Comparison of ENCODE assay signal across 20 cellular contexts in genomic region chr3:178849220-178849910, GRCh38.
DNase-seq lines count a peak whose midpoint lies in the region; ATAC-seq, FAIRE-seq and TF ChIP-seq lines count a peak whose summit lies in the region.
"Had no signal": no experiment of that assay in that cellular context is flagged by ENCODE, and none has a peak within 500 bp of the region (broad histone marks: within the 10 kb centered on the region; RNA-seq: fewer than 3 reads in every experiment).

No MANE protein-coding gene starts in this region.

- intact Hi-C loops in A673 (cut with micrococcal nuclease; ENCODE audit: unreplicated experiment) (no loop called here), K562 (cut with micrococcal nuclease) (no loop called here)

- peak; percentile 9 for DNase-seq in A673 (ENCODE audit: low spot score)
- DNase-seq in DMS79 treated with DMSO at 0.1 percent for 48 hours (lab: John Stamatoyannopoulos, UW): peak; percentile 55
- peak; percentile 38 for DNase-seq in NCI-H2227 (lab: John Stamatoyannopoulos, UW; ENCODE audit: unreplicated experiment)
- DNase-seq in K562 (ENCODE audit: extremely low read depth in 1 of 4, low spot score in 3 of 4): no peak
- DNase-seq in SK-N-DZ (ENCODE audit: low spot score): no peak
- no peak for DNase-seq in H7
- DNase-seq: activated CD4-positive, alpha-beta T cell treated with anti-CD3 and anti-CD28 coated beads, Interleukin-2, amount 50 U/mL, for 4 hours; activated naive CD4-positive, alpha-beta T cell; cerebellar nuclear complex; islet precursor cell; NCI-H1436; nephron progenitor cell; stimulated activated CD4-positive, alpha-beta T cell treated with anti-CD3 and anti-CD28 coated beads, Interleukin-4, amount 100 ng/mL, for 4 hours; uterus had no signal

- H3K4me3 ChIP-seq in A673 (ENCODE audit: low read depth, low read length, poor library complexity, severe bottlenecking) (no peak overlapping the region), K562 (no peak overlapping the region), H7 (ENCODE audit: insufficient read depth, low read depth, low read length) (no peak overlapping the region)
- H3K4me3 ChIP-seq: smooth muscle cell, uterus had no signal

- no peak for TF ChIP-seq RAD21 in K562 (CRISPR knock-in tag; conservative IDR thresholded peaks at IDR 0.05 in 1 of 2, IDR thresholded peaks at IDR 0.05 in 1 of 2)

- no peak overlapping the region for H3K27ac ChIP-seq in A673 (ENCODE audit: low read depth, low read length, poor library complexity, severe bottlenecking)
- no peak overlapping the region for H3K27ac ChIP-seq in K562 (ENCODE audit: extremely low read depth, low read depth, low read length)
- H3K27ac ChIP-seq: KMS-11, uterus had no signal

- no peaks in the 10 kb centered on the region; the same call in 1 of the 2 replicates for H4K20me1 ChIP-seq in K562 (replicated peaks; ENCODE audit: control insufficient read depth, insufficient read depth, low read length)

- no peak for TF ChIP-seq EP300 in K562 (IDR thresholded peaks at IDR 0.05; ENCODE audit: low read length)

- no peaks in the 10 kb centered on the region for H3K9me1 ChIP-seq in K562 (ENCODE audit: control insufficient read depth, insufficient read depth, low read length)

- H3K27me3 ChIP-seq in A673 (replicated peaks; ENCODE audit: insufficient read depth, low read depth, low read length, poor library complexity) (no peaks in the 10 kb centered on the region), K562 (ENCODE audit: control insufficient read depth in 2 of 2, insufficient read depth in 2 of 2, low read length in 2 of 2) (no peaks in the 10 kb centered on the region), H7 (ENCODE audit: control insufficient read depth, insufficient read depth, low read length) (no peaks in the 10 kb centered on the region)
- H3K27me3 ChIP-seq: uterus had no signal

- 14% methylated on average over 4 of the region's 4 CpGs for WGBS in K562 (ENCODE audit: insufficient coverage, low coverage, missing lambda C conversion rate)

- CTCF ChIA-PET in A673 (lab: Charles Lee): no interaction called here
- CTCF ChIA-PET in K562 (lab: Yijun Ruan, JAX; ENCODE audit: low intra/inter-chr PET ratio): no interaction called here

- H3K4me2 ChIP-seq in K562 (ENCODE audit: insufficient read depth, low read length): no peak overlapping the region
- H3K4me2 ChIP-seq: KMS-11, smooth muscle cell had no signal

- no peak overlapping the region for H2AFZ ChIP-seq in K562 (ENCODE audit: low read depth, low read length)

- TF ChIP-seq POLR2A in K562 (conservative IDR thresholded peaks at IDR 0.05): no peak

- BruUV-seq in A673 (replicated peaks; lab: Mats Ljungman, UMichigan) (no TSS peak), K562 (replicated peaks; lab: Mats Ljungman, UMichigan) (no TSS peak)

- H3K4me1 ChIP-seq in A673 (ENCODE audit: insufficient read depth, low read length, poor library complexity, severe bottlenecking) (no peaks in the 10 kb centered on the region), K562 (replicated peaks in 1 of 2; ENCODE audit: control insufficient read depth in 2 of 2, insufficient read depth in 2 of 2, low read length in 2 of 2) (no peaks in the 10 kb centered on the region)

- H3K36me3 ChIP-seq in A673 (ENCODE audit: insufficient read depth, low read length, poor library complexity, severe bottlenecking) (no peaks in the 10 kb centered on the region), K562 (ENCODE audit: control insufficient read depth, insufficient read depth, low read length) (no peaks in the 10 kb centered on the region), H7 (replicated peaks; ENCODE audit: control insufficient read depth, insufficient read depth, low read length) (no peaks in the 10 kb centered on the region)
- H3K36me3 ChIP-seq: uterus had no signal

- POLR2A ChIA-PET in A673 (lab: Charles Lee; ENCODE audit: low non-redundant PET): no interaction called here
- POLR2A ChIA-PET in K562 (lab: Yijun Ruan, JAX): interaction anchor here (0.8 to 1.5 kb wide), 2 partner anchors 10 to 671 kb away, joined by 3 to 6 read pairs; no protein-coding TSS in a partner anchor

- no peak for ATAC-seq in K562
- ATAC-seq in SK-N-SH treated with all-trans-retinoic acid at 6 μM for 48 hours: no peak
- ATAC-seq in GM21737 (IDR thresholded peaks at IDR 0.05; ENCODE audit: unreplicated experiment): no peak
- ATAC-seq: HCT116 had no signal

- no peak for FAIRE-seq in K562 (lab: Jason Lieb, UNC)
- FAIRE-seq: G401.6 had no signal

- TF ChIP-seq CTCF in A673 (conservative IDR thresholded peaks at IDR 0.05; ENCODE audit: low read depth, low read length) (no peak), K562 (IDR thresholded peaks at IDR 0.05 in 2 of 3, conservative IDR thresholded peaks at IDR 0.05 in 1 of 3; ENCODE audit: insufficient read depth in 2 of 3, low read depth in 1 of 3, low read length in 3 of 3) (no peak)

- H3K79me2 ChIP-seq in K562 (ENCODE audit: control insufficient read depth, insufficient read depth, low read length): no peaks in the 10 kb centered on the region

- H3K9ac ChIP-seq in K562 (ENCODE audit: insufficient read depth in 1 of 2, low read depth in 2 of 2, low read length in 2 of 2): no peak overlapping the region
- H3K9ac ChIP-seq: KMS-11 had no signal

- in situ Hi-C loops in K562 (cut with MboI): no loop called here

- no peaks in the 10 kb centered on the region for H3K9me3 ChIP-seq in A673 (ENCODE audit: low read depth, low read length, poor library complexity, severe bottlenecking)
- H3K9me3 ChIP-seq in K562 (replicated peaks; ENCODE audit: control insufficient read depth, insufficient read depth, low read depth, low read length): no peaks in the 10 kb centered on the region
- H3K9me3 ChIP-seq: uterus had no signal

TF ChIP-seq in K562, 482 proteins besides CTCF, POLR2A, EP300 and RAD21:
- TF ChIP-seq ZNF740 (CRISPR knock-in tag; IDR thresholded peaks at IDR 0.05) (no peak), ZNF740 (tag; IDR thresholded peaks at IDR 0.05) (no peak), NFIC (IDR thresholded peaks at IDR 0.05) (0 out of 2 replicates have a peak, but pooled peaks have one; percentile 10)

TF ChIP-seq in SK-N-SH treated with all-trans-retinoic acid at 6 μM for 48 hours, 23 proteins besides CTCF, POLR2A, EP300 and RAD21:
- no peak for TF ChIP-seq PATZ1 (CRISPR knock-in tag; IDR thresholded peaks at IDR 0.05; ENCODE audit: borderline replicate concordance)
- no peak for TF ChIP-seq ZNF70 (CRISPR knock-in tag; IDR thresholded peaks at IDR 0.05)
- TF ChIP-seq CREB5 (CRISPR knock-in tag; IDR thresholded peaks at IDR 0.05; ENCODE audit: low read depth): no peak

Comparison
In these comparisons a context has a peak if more than half of its experiments do, and no peak if none do; other contexts are left out.
1. DNase-seq: peak in A673 (single experiment), DMS79 treated with DMSO at 0.1 percent for 48 hours (single experiment) and NCI-H2227 (single experiment); none in K562 (0 of 4), SK-N-DZ (single experiment) and H7 (single experiment).